1 cellular context compared by ENCODE assay signal in genomic region chr20:31687777-31688176, GRCh38.
TF ChIP-seq lines count a peak whose summit lies in the region.

No MANE protein-coding gene starts in this region.

TF ChIP-seq in IMR-90, 13 proteins besides CTCF, POLR2A, EP300 and RAD21:
- TF ChIP-seq BHLHE40 (IDR thresholded peaks at IDR 0.05; ENCODE audit: low read depth, low read length) (no peak), SMC3 (IDR thresholded peaks at IDR 0.05; ENCODE audit: low read depth, low read length) (no peak), CEBPB (IDR thresholded peaks at IDR 0.05; ENCODE audit: low read depth, low read length) (no peak)
